In genomic region chr12:26009593-26009992, GRCh38 we compare ENCODE assay signal across 21 cellular contexts. TPM values are rescaled to one million over a fixed set of nuclear protein-coding genes. Genes with fewer than 3 reads are reported as not detected.
A peak's percentile ranks its signal among the peaks of the same experiment; 100 is the strongest.
DNase-seq lines count a peak whose midpoint lies in the region; ATAC-seq, FAIRE-seq and TF ChIP-seq lines count a peak whose summit lies in the region.
"Had no signal": no experiment of that assay in that cellular context is flagged by ENCODE, and none has a peak within 500 bp of the region (broad histone marks: within the 10 kb centered on the region; RNA-seq: fewer than 3 reads in every experiment).

No MANE protein-coding gene starts in this region.

- no peaks in the 10 kb centered on the region for H3K27me3 Mint-ChIP-seq in neural progenitor cell (ENCODE audit: insufficient read depth, low read depth)

- peak; percentile 54 for FAIRE-seq in HTR-8/SVneo (lab: Jason Lieb, UNC)
- FAIRE-seq: G401.6 had no signal

- H2AFZ ChIP-seq in neural progenitor cell (replicated peaks): no peak overlapping the region

- no peak overlapping the region for H3K4me3 Mint-ChIP-seq in neural progenitor cell
- H3K4me3 Mint-ChIP-seq: activated naive CD4-positive, alpha-beta T cell treated with anti-CD3 and anti-CD28 coated beads, Interleukin-2, amount 50 U/mL, for 24 hours; CD8-positive, alpha-beta T cell; T-helper 1 cell treated with Interleukin-12 subunit alpha and Interleukin-12 subunit beta and Interleukin-4 antibody, amounts not matched to agents 30 μg/mL and 1 μg/mL, for 36 hours had no signal

- no peak overlapping the region for H3K4me3 ChIP-seq in ascending aorta
- no peak overlapping the region for H3K4me3 ChIP-seq in neural progenitor cell
- H3K4me3 ChIP-seq in tibial artery: no peak overlapping the region
- H3K4me3 ChIP-seq: SJCRH30 had no signal

- H3K9me3 ChIP-seq in ascending aorta (no peaks in the 10 kb centered on the region), neural progenitor cell (ENCODE audit: low read depth) (no peaks in the 10 kb centered on the region), tibial artery (no peaks in the 10 kb centered on the region)
- H3K9me3 ChIP-seq: SJCRH30 had no signal

- H3K9me3 Mint-ChIP-seq in neural progenitor cell: peaks cover 5% of the 10 kb centered on the region
- H3K9me3 Mint-ChIP-seq: activated naive CD4-positive, alpha-beta T cell treated with anti-CD3 and anti-CD28 coated beads, Interleukin-2, amount 50 U/mL, for 24 hours; CD8-positive, alpha-beta T cell; T-helper 1 cell treated with Interleukin-12 subunit alpha and Interleukin-12 subunit beta and Interleukin-4 antibody, amounts not matched to agents 30 μg/mL and 1 μg/mL, for 36 hours had no signal

- H3K79me2 ChIP-seq in neural progenitor cell (ENCODE audit: low read depth): peaks cover 100% of the 10 kb centered on the region

- H3K36me3 Mint-ChIP-seq in neural progenitor cell: peaks cover 20% of the 10 kb centered on the region
- H3K36me3 Mint-ChIP-seq: activated naive CD4-positive, alpha-beta T cell treated with anti-CD3 and anti-CD28 coated beads, Interleukin-2, amount 50 U/mL, for 24 hours; CD8-positive, alpha-beta T cell had no signal

- peaks cover 16% of the 10 kb centered on the region for H3K4me1 Mint-ChIP-seq in neural progenitor cell
- H3K4me1 Mint-ChIP-seq: activated naive CD4-positive, alpha-beta T cell treated with anti-CD3 and anti-CD28 coated beads, Interleukin-2, amount 50 U/mL, for 24 hours had no signal

- no peak overlapping the region for H3K27ac Mint-ChIP-seq in neural progenitor cell
- H3K27ac Mint-ChIP-seq: activated naive CD4-positive, alpha-beta T cell treated with anti-CD3 and anti-CD28 coated beads, Interleukin-2, amount 50 U/mL, for 24 hours; CD8-positive, alpha-beta T cell; T-helper 1 cell treated with Interleukin-12 subunit alpha and Interleukin-12 subunit beta and Interleukin-4 antibody, amounts not matched to agents 30 μg/mL and 1 μg/mL, for 36 hours had no signal

- H3K4me1 ChIP-seq in ascending aorta: peaks cover 3 to 24% of the 10 kb centered on the region in 2 donors
- H3K4me1 ChIP-seq in neural progenitor cell: peaks cover 23% of the 10 kb centered on the region
- H3K4me1 ChIP-seq in tibial artery: peaks cover 8 to 38% (median 23%) of the 10 kb centered on the region in 4 donors

- no peak for DNase-seq in HTR-8/SVneo (ENCODE audit: insufficient read length, low spot score)
- DNase-seq in ascending aorta (ENCODE audit: low spot score in 2 of 2): no peak
- DNase-seq in neural progenitor cell (ENCODE audit: low spot score): no peak
- no peak for DNase-seq in tibial artery
- DNase-seq in kidney tubule cell (ENCODE audit: low spot score): no peak
- no peak for DNase-seq in COR-L47 (lab: John Stamatoyannopoulos, UW)
- DNase-seq: activated CD4-positive, alpha-beta T cell treated with anti-CD3 and anti-CD28 coated beads for 4 hours; CD8-positive, alpha-beta T cell; cerebellar nuclear complex; erythroblast; Kasumi-1; NCI-H1092; NCI-H1930; NCI-H2227 treated with DMSO at 0.1 percent for 48 hours; nucleus accumbens had no signal

- H3K27me3 ChIP-seq in ascending aorta (no peaks in the 10 kb centered on the region), neural progenitor cell (no peaks in the 10 kb centered on the region), tibial artery (no peaks in the 10 kb centered on the region)
- H3K27me3 ChIP-seq: SJCRH30 had no signal

- peak overlapping the region; percentile 44 for H3K4me2 ChIP-seq in neural progenitor cell

- H3F3A ChIP-seq in neural progenitor cell (ENCODE audit: low read depth): peaks cover 17% of the 10 kb centered on the region

- H3K36me3 ChIP-seq in ascending aorta (no peaks in the 10 kb centered on the region), neural progenitor cell (no peaks in the 10 kb centered on the region), tibial artery (no peaks in the 10 kb centered on the region)
- H3K36me3 ChIP-seq: SJCRH30 had no signal

- ATAC-seq in GM21447 (IDR thresholded peaks at IDR 0.05; ENCODE audit: unreplicated experiment): no peak
- ATAC-seq: CD8-positive, alpha-beta T cell had no signal

- intact Hi-C loops in ascending aorta (cut with DNase I) (no loop called here), tibial artery (cut with DNase I; ENCODE audit: low total_unique reads) (no loop called here)

- H4K20me1 ChIP-seq in neural progenitor cell (ENCODE audit: low read depth): peaks cover 25% of the 10 kb centered on the region

- no peak overlapping the region for H3K9ac ChIP-seq in neural progenitor cell

- peak overlapping the region; percentile 82 to 87 for H3K27ac ChIP-seq in ascending aorta
- peak overlapping the region; percentile 59 for H3K27ac ChIP-seq in neural progenitor cell
- H3K27ac ChIP-seq in tibial artery: peak overlapping the region; percentile 60 to 66
- H3K27ac ChIP-seq: SJCRH30 had no signal

- no peak for TF ChIP-seq CTCF in ascending aorta (IDR thresholded peaks at IDR 0.05)
- no peak for TF ChIP-seq CTCF in neural progenitor cell (IDR thresholded peaks at IDR 0.05)
- TF ChIP-seq CTCF in tibial artery (IDR thresholded peaks at IDR 0.05): no peak

RNA-seq across cellular contexts. Expression of gene RASSF8, which starts 51.1 kb away (rescaled TPM):
- total RNA-seq in ascending aorta (92.1 TPM), neural progenitor cell (ENCODE audit: low replicate concordance) (53.9 and 77.0 TPM in 2 replicates)
- total RNA-seq: OCI-LY7 had no signal
